6 cellular contexts compared by ENCODE assay signal in the genomic region with DNA sequence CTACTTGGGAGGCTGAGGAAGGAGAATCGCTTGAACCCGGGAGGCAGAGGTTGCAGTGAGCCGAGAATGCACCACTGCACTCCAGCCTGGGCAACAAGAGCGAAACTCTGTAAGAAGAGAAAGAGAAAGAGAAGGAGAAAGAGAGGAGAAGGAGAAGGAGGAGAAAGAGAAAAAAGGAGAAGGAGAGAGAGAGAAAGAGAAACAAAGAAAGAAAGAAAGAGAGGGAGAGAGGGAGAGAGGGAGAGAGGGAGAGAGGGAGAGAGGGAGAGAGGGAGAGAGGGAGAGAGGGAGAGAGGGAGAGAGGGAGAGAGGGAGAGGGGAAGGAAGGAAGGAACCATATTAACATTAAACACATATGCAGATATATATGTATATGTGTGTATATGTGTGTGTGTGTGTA.
DNase-seq lines count a peak whose midpoint lies in the region; ATAC-seq, FAIRE-seq and TF ChIP-seq lines count a peak whose summit lies in the region.
"Not testable (repeated sequence)": the region's sequence is repeated elsewhere in the genome, so short reads cannot be mapped to it uniquely, and the experiment has no call there.

No MANE protein-coding gene starts in this region.

- H3K27me3 Mint-ChIP-seq in central memory CD8-positive, alpha-beta T cell = peaks cover 62% of the 10 kb centered on the region

- not testable (repeated sequence) for TF ChIP-seq POLR2A in K562 (conservative IDR thresholded peaks at IDR 0.05); HepG2 (IDR thresholded peaks at IDR 0.05; ENCODE audit: insufficient read depth in 1 of 2, low read depth in 2 of 2, low read length in 2 of 2)

- not testable (repeated sequence) for H3K4me3 ChIP-seq in HEK293 (ENCODE audit: low read depth, low read length); SJSA1; K562; HepG2 (replicated peaks in 1 of 3; ENCODE audit: insufficient read depth in 1 of 3, low read depth in 2 of 3, low read length in 3 of 3)

- peak overlapping the region; percentile 26 for H3K27ac Mint-ChIP-seq in central memory CD8-positive, alpha-beta T cell (ENCODE audit: low read depth)

- H3K79me2 ChIP-seq in K562 (ENCODE audit: control insufficient read depth, insufficient read depth, low read length); HepG2 (ENCODE audit: insufficient read depth, low read length): not testable (repeated sequence)

- in situ Hi-C loops in K562 (cut with MboI); HepG2 (cut with HindIII; ENCODE audit: extremely low pct_ligation_motif_present, low pct_unique_long_range_greater_than_20kb): not testable (repeated sequence)

- not testable (repeated sequence) for DNase-seq in SJSA1 (ENCODE audit: low read depth in 1 of 2, low spot score in 2 of 2); K562 (ENCODE audit: extremely low read depth in 1 of 4, low spot score in 3 of 4); central memory CD8-positive, alpha-beta T cell (ENCODE audit: low spot score in 2 of 2); HepG2 (ENCODE audit: low spot score)

- H3K9me1 ChIP-seq in K562 (ENCODE audit: control insufficient read depth, insufficient read depth, low read length) = not testable (repeated sequence)

- CTCF ChIA-PET in HEK293 (lab: Yijun Ruan, JAX); K562 (lab: Yijun Ruan, JAX; ENCODE audit: low intra/inter-chr PET ratio); HepG2 (lab: Yijun Ruan, JAX; ENCODE audit: low intra/inter-chr PET ratio, low total read pairs): not testable (repeated sequence)

- not testable (repeated sequence) for H3K4me3 Mint-ChIP-seq in central memory CD8-positive, alpha-beta T cell

- not testable (repeated sequence) for H3K27me3 ChIP-seq in SJSA1 (replicated peaks)
- peaks cover 13 to 17% of the 10 kb centered on the region in 2 experiments; a peak in 3 of 5 replicates for H3K27me3 ChIP-seq in K562 (ENCODE audit: control insufficient read depth in 2 of 2, insufficient read depth in 2 of 2, low read length in 2 of 2)
- peaks cover 0 to 15% of the 10 kb centered on the region in 2 experiments; a peak in 2 of 5 replicates for H3K27me3 ChIP-seq in HepG2 (ENCODE audit: control insufficient read depth in 1 of 2, insufficient read depth in 2 of 2, low read length in 2 of 2)

- POLR2A ChIA-PET in HEK293 (lab: Yijun Ruan, JAX); HepG2 (lab: Yijun Ruan, JAX): not testable (repeated sequence)
- POLR2A ChIA-PET in K562 (lab: Yijun Ruan, JAX) = interaction anchor here (1.1 to 3.7 kb wide), 2 partner anchors 17 to 96 kb away, joined by 3 to 22 read pairs; no protein-coding TSS in a partner anchor

- not testable (repeated sequence) for H2AFZ ChIP-seq in K562 (ENCODE audit: low read depth, low read length); HepG2 (ENCODE audit: low read length)

- H3K4me1 ChIP-seq in HEK293 (ENCODE audit: control insufficient read depth, insufficient read depth, low read length); K562 (replicated peaks in 1 of 2; ENCODE audit: control insufficient read depth in 2 of 2, insufficient read depth in 2 of 2, low read length in 2 of 2); HepG2 (ENCODE audit: insufficient read depth, low read length): not testable (repeated sequence)
- peaks cover 15% of the 10 kb centered on the region for H3K4me1 ChIP-seq in SJSA1 (replicated peaks)

- H3K4me1 Mint-ChIP-seq in central memory CD8-positive, alpha-beta T cell = not testable (repeated sequence)

- not testable (repeated sequence) for H3K9me3 Mint-ChIP-seq in central memory CD8-positive, alpha-beta T cell

- not testable (repeated sequence) for H3K9me3 ChIP-seq in HEK293 (ENCODE audit: control insufficient read depth, insufficient read depth, low read depth, low read length); SJSA1 (replicated peaks); K562 (replicated peaks; ENCODE audit: control insufficient read depth, insufficient read depth, low read depth, low read length); HepG2 (ENCODE audit: low read length)

- ATAC-seq in K562; central memory CD8-positive, alpha-beta T cell (replicated peaks; ENCODE audit: extremely low read depth, poor library complexity, severe bottlenecking); HepG2: not testable (repeated sequence)

- FAIRE-seq in K562 (lab: Jason Lieb, UNC); HepG2 (lab: Jason Lieb, UNC): not testable (repeated sequence)

- WGBS in K562 (ENCODE audit: insufficient coverage, low coverage, missing lambda C conversion rate) = under 1% methylated on average over 4 of the region's 4 CpGs
- WGBS in HepG2 (ENCODE audit: low lambda C conversion rate) = 11% methylated on average over 4 of the region's 4 CpGs

- TF ChIP-seq EP300 in K562 (IDR thresholded peaks at IDR 0.05; ENCODE audit: low read length); HepG2 (IDR thresholded peaks at IDR 0.05; ENCODE audit: low read depth in 2 of 2, low read length in 2 of 2); HepG2 (CRISPR knock-in tag; IDR thresholded peaks at IDR 0.05; ENCODE audit: borderline replicate concordance): not testable (repeated sequence)

- intact Hi-C loops in K562 (cut with micrococcal nuclease); HepG2 (cut with micrococcal nuclease; ENCODE audit: unreplicated experiment): not testable (repeated sequence)

- H3K27ac ChIP-seq in C4-2B (peak overlapping the region; percentile 32; the same call in 1 of the 2 replicates), SJSA1 (peak overlapping the region; percentile 51)
- H3K27ac ChIP-seq in HEK293 (ENCODE audit: extremely low read depth, low read depth, low read length); K562 (ENCODE audit: extremely low read depth, low read depth, low read length); HepG2 (ENCODE audit: extremely low read length, insufficient read depth, low read length): not testable (repeated sequence)

- not testable (repeated sequence) for H3K9ac ChIP-seq in K562 (ENCODE audit: insufficient read depth in 1 of 2, low read depth in 2 of 2, low read length in 2 of 2); HepG2 (ENCODE audit: insufficient read depth, low read depth, low read length)

- H3K4me2 ChIP-seq in K562 (ENCODE audit: insufficient read depth, low read length); HepG2 (ENCODE audit: low read depth, low read length): not testable (repeated sequence)

- H3K36me3 ChIP-seq in HEK293 (ENCODE audit: control insufficient read depth in 2 of 2, insufficient read depth in 1 of 2, low read length in 2 of 2); SJSA1; K562 (ENCODE audit: control insufficient read depth, insufficient read depth, low read length); HepG2 (replicated peaks in 1 of 2; ENCODE audit: control insufficient read depth in 1 of 2, insufficient read depth in 2 of 2, low read length in 2 of 2): not testable (repeated sequence)

- not testable (repeated sequence) for TF ChIP-seq RAD21 in K562 (CRISPR knock-in tag; conservative IDR thresholded peaks at IDR 0.05 in 1 of 2, IDR thresholded peaks at IDR 0.05 in 1 of 2); HepG2 (CRISPR knock-in tag; IDR thresholded peaks at IDR 0.05)

- not testable (repeated sequence) for BruUV-seq in K562 (replicated peaks; lab: Mats Ljungman, UMichigan); HepG2 (replicated peaks; lab: Mats Ljungman, UMichigan)

- TF ChIP-seq CTCF in C4-2B (conservative IDR thresholded peaks at IDR 0.05); HEK293 (tag by site-specific recombination; IDR thresholded peaks at IDR 0.05); K562 (IDR thresholded peaks at IDR 0.05 in 2 of 3, conservative IDR thresholded peaks at IDR 0.05 in 1 of 3; ENCODE audit: insufficient read depth in 2 of 3, low read depth in 1 of 3, low read length in 3 of 3); HepG2 (CRISPR knock-in tag; IDR thresholded peaks at IDR 0.05): not testable (repeated sequence)

- H4K20me1 ChIP-seq in K562 (replicated peaks; ENCODE audit: control insufficient read depth, insufficient read depth, low read length); HepG2 (ENCODE audit: insufficient read depth, low read length): not testable (repeated sequence)

- H3K36me3 Mint-ChIP-seq in central memory CD8-positive, alpha-beta T cell (ENCODE audit: insufficient read depth) = not testable (repeated sequence)

TF ChIP-seq in HEK293, 187 proteins besides CTCF, POLR2A, EP300 and RAD21:
- TF ChIP-seq ZNF366 (tag by site-specific recombination; conservative IDR thresholded peaks at IDR 0.05) = 0 out of 2 replicates have a peak, but pooled peaks have one; percentile 31
- peak; percentile 99 for TF ChIP-seq ZNF169 (tag by site-specific recombination; IDR thresholded peaks at IDR 0.05)

TF ChIP-seq in K562, 482 proteins besides CTCF, POLR2A, EP300 and RAD21:
- TF ChIP-seq MYNN (IDR thresholded peaks at IDR 0.05) = not testable (repeated sequence)
- TF ChIP-seq MYNN (CRISPR knock-in tag; IDR thresholded peaks at IDR 0.05) = 0 out of 2 replicates have a peak, but pooled peaks have one; percentile 37

TF ChIP-seq in HepG2, 621 proteins besides CTCF, POLR2A, EP300 and RAD21:
- TF ChIP-seq HNRNPK (IDR thresholded peaks at IDR 0.05; ENCODE audit: low read depth, low read length, poor library complexity, severe bottlenecking) = peak; percentile 35
